23 cellular contexts compared by ENCODE assay signal in genomic region chr4:88655226-88655625, GRCh38. TPM values are rescaled to one million over a fixed set of nuclear protein-coding genes. Genes with fewer than 3 reads are reported as not detected.
DNase-seq lines count a peak whose midpoint lies in the region; ATAC-seq and TF ChIP-seq lines count a peak whose summit lies in the region.
"Had no signal": no experiment of that assay in that cellular context is flagged by ENCODE, and none has a peak within 500 bp of the region (broad histone marks: within the 10 kb centered on the region; RNA-seq: fewer than 3 reads in every experiment).

No MANE protein-coding gene starts in this region.

- no peaks in the 10 kb centered on the region for H3K9me3 Mint-ChIP-seq in activated naive CD8-positive, alpha-beta T cell (ENCODE audit: low read depth)
- no peaks in the 10 kb centered on the region for H3K9me3 Mint-ChIP-seq in activated naive CD8-positive, alpha-beta T cell treated with anti-CD3 and anti-CD28 coated beads, Interleukin-2, amount 50 U/mL, for 24 hours
- H3K9me3 Mint-ChIP-seq in activated B cell treated with CpG ODN at 0.5 μM for 24 hours (no peaks in the 10 kb centered on the region), glutamatergic neuron (ENCODE audit: unreplicated experiment) (no peaks in the 10 kb centered on the region)
- H3K9me3 Mint-ChIP-seq in naive thymus-derived CD8-positive, alpha-beta T cell: no peaks in the 10 kb centered on the region
- H3K9me3 Mint-ChIP-seq: CD14-positive monocyte; CD8-positive, alpha-beta memory T cell; GM23338; H9 had no signal

- TF ChIP-seq CTCF in activated B cell treated with CpG ODN at 0.5 μM for 24 hours (IDR thresholded peaks at IDR 0.05): no peak
- TF ChIP-seq CTCF in glutamatergic neuron (IDR thresholded peaks at IDR 0.05; ENCODE audit: partially characterized antibody, unreplicated experiment): no peak

- no peak overlapping the region for H3K4me3 Mint-ChIP-seq in activated naive CD8-positive, alpha-beta T cell
- no peak overlapping the region for H3K4me3 Mint-ChIP-seq in activated naive CD8-positive, alpha-beta T cell treated with anti-CD3 and anti-CD28 coated beads, Interleukin-2, amount 50 U/mL, for 24 hours
- H3K4me3 Mint-ChIP-seq in activated B cell treated with CpG ODN at 0.5 μM for 24 hours (no peak overlapping the region), glutamatergic neuron (ENCODE audit: unreplicated experiment) (no peak overlapping the region)
- no peak overlapping the region for H3K4me3 Mint-ChIP-seq in naive thymus-derived CD8-positive, alpha-beta T cell
- H3K4me3 Mint-ChIP-seq: CD14-positive monocyte; CD8-positive, alpha-beta memory T cell; GM23338; H9 had no signal

- POLR2A ChIA-PET in activated B cell treated with CpG ODN at 0.5 μM for 24 hours (lab: Charles Lee): no interaction called here
- POLR2A ChIA-PET in naive thymus-derived CD8-positive, alpha-beta T cell (lab: Charles Lee): no interaction called here

- intact Hi-C loops in activated B cell treated with CpG ODN at 0.5 μM for 24 hours (cut with micrococcal nuclease): no loop called here

- peaks cover 23% of the 10 kb centered on the region for H3K4me1 Mint-ChIP-seq in activated naive CD8-positive, alpha-beta T cell (ENCODE audit: low read depth)
- H3K4me1 Mint-ChIP-seq in activated naive CD8-positive, alpha-beta T cell treated with anti-CD3 and anti-CD28 coated beads, Interleukin-2, amount 50 U/mL, for 24 hours: peaks cover 17% of the 10 kb centered on the region
- H3K4me1 Mint-ChIP-seq in activated B cell treated with CpG ODN at 0.5 μM for 24 hours: no peaks in the 10 kb centered on the region
- peaks cover 17 to 36% (median 27%) of the 10 kb centered on the region in 4 donors for H3K4me1 Mint-ChIP-seq in naive thymus-derived CD8-positive, alpha-beta T cell
- H3K4me1 Mint-ChIP-seq in glutamatergic neuron (ENCODE audit: low read depth, unreplicated experiment): no peaks in the 10 kb centered on the region
- H3K4me1 Mint-ChIP-seq: CD14-positive monocyte had no signal

- CTCF ChIA-PET in activated B cell treated with CpG ODN at 0.5 μM for 24 hours (lab: Charles Lee): no interaction called here

- peak overlapping the region; percentile 3 for H3K27ac Mint-ChIP-seq in activated naive CD8-positive, alpha-beta T cell
- H3K27ac Mint-ChIP-seq in activated naive CD8-positive, alpha-beta T cell treated with anti-CD3 and anti-CD28 coated beads, Interleukin-2, amount 50 U/mL, for 24 hours: no peak overlapping the region
- peak overlapping the region; percentile 21 for H3K27ac Mint-ChIP-seq in activated B cell treated with CpG ODN at 0.5 μM for 24 hours
- H3K27ac Mint-ChIP-seq in naive thymus-derived CD8-positive, alpha-beta T cell: peak overlapping the region in 8 of 10 donors; percentile 19 to 82 (median 69)
- H3K27ac Mint-ChIP-seq in glutamatergic neuron (ENCODE audit: unreplicated experiment): no peak overlapping the region
- H3K27ac Mint-ChIP-seq: CD14-positive monocyte, GM23338 had no signal

- peaks cover 22% of the 10 kb centered on the region for H3K36me3 Mint-ChIP-seq in activated naive CD8-positive, alpha-beta T cell
- H3K36me3 Mint-ChIP-seq in activated naive CD8-positive, alpha-beta T cell treated with anti-CD3 and anti-CD28 coated beads, Interleukin-2, amount 50 U/mL, for 24 hours (ENCODE audit: low read depth): peaks cover 21% of the 10 kb centered on the region
- H3K36me3 Mint-ChIP-seq in activated B cell treated with CpG ODN at 0.5 μM for 24 hours (ENCODE audit: low read depth) (peaks cover 69% of the 10 kb centered on the region), glutamatergic neuron (ENCODE audit: unreplicated experiment) (peaks cover 4% of the 10 kb centered on the region)
- H3K36me3 Mint-ChIP-seq in naive thymus-derived CD8-positive, alpha-beta T cell: peaks cover 0 to 70% (median 27%) of the 10 kb centered on the region in 3 donors

- no peak for ATAC-seq in activated naive CD8-positive, alpha-beta T cell treated with anti-CD3 and anti-CD28 coated beads, Interleukin-2, amount 50 U/mL, for 24 hours
- no peak for ATAC-seq in activated B cell treated with CpG ODN at 0.5 μM for 24 hours (ENCODE audit: low read depth)
- ATAC-seq in naive thymus-derived CD8-positive, alpha-beta T cell: no peak
- ATAC-seq: A549, GM12878, GM23338, HCT116 had no signal

- DNase-seq in activated naive CD8-positive, alpha-beta T cell treated with anti-CD3 and anti-CD28 coated beads, Interleukin-2, amount 50 U/mL, for 24 hours: no peak
- no peak for DNase-seq in activated B cell treated with CpG ODN at 0.5 μM for 24 hours
- no peak for DNase-seq in naive thymus-derived CD8-positive, alpha-beta T cell
- DNase-seq in glutamatergic neuron: no peak
- DNase-seq in NK-92 (lab: John Stamatoyannopoulos, UW; ENCODE audit: unreplicated experiment): no peak
- DNase-seq in activated CD4-positive, alpha-beta T cell treated with anti-CD3 and anti-CD28 coated beads, Interleukin-2, amount 50 U/mL, for 4 hours: no peak
- DNase-seq: 8988T; ACHN; AML-193; BE2C; CD8-positive, alpha-beta memory T cell; DMS 273 treated with DMSO at 0.1 percent for 48 hours; DMS79; EL; GDM1; H9 had no signal

- H3K27me3 Mint-ChIP-seq in activated naive CD8-positive, alpha-beta T cell: no peaks in the 10 kb centered on the region
- no peaks in the 10 kb centered on the region for H3K27me3 Mint-ChIP-seq in activated naive CD8-positive, alpha-beta T cell treated with anti-CD3 and anti-CD28 coated beads, Interleukin-2, amount 50 U/mL, for 24 hours
- H3K27me3 Mint-ChIP-seq in activated B cell treated with CpG ODN at 0.5 μM for 24 hours: no peaks in the 10 kb centered on the region
- H3K27me3 Mint-ChIP-seq in naive thymus-derived CD8-positive, alpha-beta T cell: no peaks in the 10 kb centered on the region
- H3K27me3 Mint-ChIP-seq in glutamatergic neuron (ENCODE audit: unreplicated experiment): no peaks in the 10 kb centered on the region
- H3K27me3 Mint-ChIP-seq: CD8-positive, alpha-beta memory T cell had no signal

RNA-seq across cellular contexts. Expression of gene NAP1L5, which starts 42.4 kb away (rescaled TPM):
- total RNA-seq in activated B cell treated with CpG ODN at 0.5 μM for 24 hours (1.8 and 2.6 TPM in 2 replicates), glutamatergic neuron (ENCODE audit: unreplicated experiment) (20.9 TPM)
- total RNA-seq in naive thymus-derived CD8-positive, alpha-beta T cell: 1 to 10 TPM; 1.4 to 2.0 TPM
- polyA plus RNA-seq in naive thymus-derived CD8-positive, alpha-beta T cell: 1 to 10 TPM; 2.2 to 4.3 (median 2.5) TPM
- total RNA-seq: H4 had no signal

Comparison
In these comparisons a context has a peak if more than half of its experiments do, and no peak if none do; other contexts are left out.
1. H3K27ac Mint-ChIP-seq: peak in activated naive CD8-positive, alpha-beta T cell (single experiment), activated B cell treated with CpG ODN at 0.5 μM for 24 hours (single experiment) and naive thymus-derived CD8-positive, alpha-beta T cell (8 of 10); none in activated naive CD8-positive, alpha-beta T cell treated with anti-CD3 and anti-CD28 coated beads, Interleukin-2, amount 50 U/mL, for 24 hours (single experiment) and glutamatergic neuron (single experiment).